1 cellular context compared by ENCODE assay signal in the genomic region with DNA sequence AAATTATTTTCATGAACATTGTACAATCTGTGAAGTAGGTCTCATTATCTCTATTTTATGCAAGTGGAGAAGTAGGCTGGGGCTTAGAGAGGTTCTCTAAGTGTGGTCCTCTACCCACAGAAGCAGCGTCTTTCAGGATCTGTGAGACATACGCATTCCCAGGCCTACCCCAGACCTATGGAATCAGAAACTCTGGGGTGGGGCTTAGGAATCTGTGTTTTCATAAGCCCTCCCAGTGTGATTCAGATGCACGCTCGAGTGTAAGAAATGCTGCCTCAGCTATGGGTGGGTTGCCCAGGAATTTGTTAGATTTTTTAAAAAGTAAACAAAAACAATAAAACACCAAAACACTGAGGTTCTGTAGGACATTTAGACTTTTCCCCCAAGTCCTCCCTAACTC.
TF ChIP-seq lines count a peak whose summit lies in the region.

No MANE protein-coding gene starts in this region.

TF ChIP-seq in IMR-90, 13 proteins besides CTCF, POLR2A, EP300 and RAD21:
- TF ChIP-seq, protein P1, sequence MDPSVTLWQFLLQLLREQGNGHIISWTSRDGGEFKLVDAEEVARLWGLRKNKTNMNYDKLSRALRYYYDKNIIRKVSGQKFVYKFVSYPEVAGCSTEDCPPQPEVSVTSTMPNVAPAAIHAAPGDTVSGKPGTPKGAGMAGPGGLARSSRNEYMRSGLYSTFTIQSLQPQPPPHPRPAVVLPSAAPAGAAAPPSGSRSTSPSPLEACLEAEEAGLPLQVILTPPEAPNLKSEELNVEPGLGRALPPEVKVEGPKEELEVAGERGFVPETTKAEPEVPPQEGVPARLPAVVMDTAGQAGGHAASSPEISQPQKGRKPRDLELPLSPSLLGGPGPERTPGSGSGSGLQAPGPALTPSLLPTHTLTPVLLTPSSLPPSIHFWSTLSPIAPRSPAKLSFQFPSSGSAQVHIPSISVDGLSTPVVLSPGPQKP (IDR thresholded peaks at IDR 0.05; ENCODE audit: borderline replicate concordance, low read depth, low read length), result no peak
- TF ChIP-seq RFX5 (IDR thresholded peaks at IDR 0.05; ENCODE audit: low read depth, low read length) (no peak), FOS (IDR thresholded peaks at IDR 0.05; ENCODE audit: low read depth, low read length) (no peak), RCOR1 (IDR thresholded peaks at IDR 0.05; ENCODE audit: insufficient replicate concordance, low read length) (no peak), NFE2L2 (IDR thresholded peaks at IDR 0.05; ENCODE audit: low read depth, low read length) (no peak), CEBPB (IDR thresholded peaks at IDR 0.05; ENCODE audit: low read depth, low read length) (no peak), MAFK (IDR thresholded peaks at IDR 0.05; ENCODE audit: low read depth, low read length) (no peak), MAZ (IDR thresholded peaks at IDR 0.05; ENCODE audit: borderline replicate concordance, low read depth, low read length) (no peak), SMC3 (IDR thresholded peaks at IDR 0.05; ENCODE audit: low read depth, low read length) (no peak), CHD1 (IDR thresholded peaks at IDR 0.05; ENCODE audit: low read depth, low read length) (no peak), MXI1 (IDR thresholded peaks at IDR 0.05; ENCODE audit: borderline replicate concordance, low read depth, low read length) (no peak), BHLHE40 (IDR thresholded peaks at IDR 0.05; ENCODE audit: low read depth, low read length) (no peak)
- TF ChIP-seq, protein P2, sequence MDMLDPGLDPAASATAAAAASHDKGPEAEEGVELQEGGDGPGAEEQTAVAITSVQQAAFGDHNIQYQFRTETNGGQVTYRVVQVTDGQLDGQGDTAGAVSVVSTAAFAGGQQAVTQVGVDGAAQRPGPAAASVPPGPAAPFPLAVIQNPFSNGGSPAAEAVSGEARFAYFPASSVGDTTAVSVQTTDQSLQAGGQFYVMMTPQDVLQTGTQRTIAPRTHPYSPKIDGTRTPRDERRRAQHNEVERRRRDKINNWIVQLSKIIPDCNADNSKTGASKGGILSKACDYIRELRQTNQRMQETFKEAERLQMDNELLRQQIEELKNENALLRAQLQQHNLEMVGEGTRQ (IDR thresholded peaks at IDR 0.05; ENCODE audit: low read depth, low read length), result no peak
